In the genomic region with DNA sequence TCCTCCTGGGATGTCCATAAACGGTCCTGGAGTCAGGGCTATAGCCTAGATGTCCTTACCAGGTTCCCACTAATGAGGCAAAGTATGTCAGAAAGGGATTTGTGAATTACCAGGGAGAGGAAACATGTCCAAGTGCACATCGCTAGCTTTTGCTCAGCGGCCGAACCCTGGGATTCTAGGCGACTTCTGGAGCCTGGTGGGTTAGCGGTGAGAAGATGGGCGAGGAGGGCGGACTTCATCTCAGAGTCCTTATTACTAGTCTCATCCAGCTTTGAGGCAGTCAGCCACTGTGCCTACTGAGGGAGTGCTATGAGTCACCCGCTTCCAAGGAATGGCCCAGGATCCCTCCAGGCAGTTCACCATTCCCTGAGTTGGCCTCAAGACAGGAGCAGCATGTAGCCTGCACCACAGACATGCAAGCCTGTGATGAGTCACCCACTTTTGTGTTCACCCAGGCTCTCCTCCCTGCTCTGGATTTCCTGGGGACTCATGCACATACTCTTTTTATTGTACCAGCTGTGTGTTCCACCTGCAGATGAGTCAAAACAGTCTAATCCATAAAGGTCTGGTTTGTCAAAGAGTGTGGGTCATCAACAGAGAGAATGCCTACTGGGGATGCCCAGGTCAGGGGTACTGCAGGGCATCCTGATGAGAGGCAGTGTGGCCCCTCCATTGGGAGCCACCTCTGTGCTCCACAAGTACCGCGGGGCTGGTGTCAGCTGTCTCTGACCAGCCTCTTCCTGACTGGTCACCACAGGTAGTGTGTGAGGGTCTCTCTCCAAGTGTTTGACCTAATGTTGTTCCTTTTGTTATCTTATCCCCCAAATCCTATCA, we compare ENCODE assay signal across 8 cellular contexts. TPM values are rescaled to one million over a fixed set of nuclear protein-coding genes. Genes with fewer than 3 reads are reported as not detected.
DNase-seq lines count a peak whose midpoint lies in the region; ATAC-seq and TF ChIP-seq lines count a peak whose summit lies in the region.

No MANE protein-coding gene starts in this region.

- no peaks in the 10 kb centered on the region for H3K36me3 ChIP-seq in mesodermal cell (ENCODE audit: control insufficient read depth, insufficient read depth, low read length)

- no peak overlapping the region for H3K4me3 ChIP-seq in astrocyte of the spinal cord (ENCODE audit: low read depth, low read length)
- H3K4me3 ChIP-seq in mesodermal cell (ENCODE audit: extremely low read depth, insufficient read depth, low read length, poor library complexity, severe bottlenecking) = no peak overlapping the region

- ATAC-seq in HG02588 (IDR thresholded peaks at IDR 0.05; ENCODE audit: unreplicated experiment) = no peak

- no peak for TF ChIP-seq CTCF in astrocyte of the spinal cord (IDR thresholded peaks at IDR 0.05; ENCODE audit: low read depth, low read length)

- no peaks in the 10 kb centered on the region for H3K9me3 ChIP-seq in mesodermal cell (ENCODE audit: control insufficient read depth, low read length)

- in situ Hi-C loops in ACHN (cut with HindIII; ENCODE audit: low pct_ligation_motif_present, low pct_unique_long_range_greater_than_20kb, low sequenced_read_pairs) (loop anchor here (25.0 kb wide), 1 partner anchor 98 kb away; a partner anchor contains a TSS), astrocyte of the spinal cord (cut with HindIII; ENCODE audit: low sequenced_read_pairs) (no loop called here)

- H3K4me1 ChIP-seq in mesodermal cell (ENCODE audit: control insufficient read depth, insufficient read depth, low read length, poor library complexity, severe bottlenecking) = peaks cover 42% of the 10 kb centered on the region

- peak; percentile 99 for DNase-seq in ACHN
- DNase-seq in HPDE6-E6E7 (ENCODE audit: extremely low spot score) = peak; percentile 98
- peak; percentile 99 for DNase-seq in astrocyte of the spinal cord (ENCODE audit: low read depth, low spot score)
- no peak for DNase-seq in NCI-H1048 (lab: John Stamatoyannopoulos, UW)
- DNase-seq in RPMI8226 = no peak
- no peak for DNase-seq in NCI-H82 treated with DMSO at 0.1 percent for 48 hours (lab: John Stamatoyannopoulos, UW; ENCODE audit: unreplicated experiment)

- H3K27ac ChIP-seq in mesodermal cell (ENCODE audit: low read depth, low read length, severe bottlenecking) = peak overlapping the region; percentile 72

- WGBS in mesodermal cell (ENCODE audit: insufficient coverage in 2 of 2), 2 experiments = 91 to 94% methylated on average over 10 to 11 of the region's 11 CpGs

RNA-seq across cellular contexts. Expression of a gene that starts 20.2 kb away (rescaled TPM):
- 1.5 TPM for polyA plus RNA-seq in mesodermal cell (2013, experiment 1 of 2)
- 1.2 TPM for polyA plus RNA-seq in mesodermal cell (2013, experiment 2 of 2)

Comparison
In these comparisons a context has a peak if more than half of its experiments do, and no peak if none do; other contexts are left out.
1. DNase-seq: peak in ACHN (single experiment), HPDE6-E6E7 (single experiment) and astrocyte of the spinal cord (single experiment); none in NCI-H1048 (single experiment), RPMI8226 (single experiment) and NCI-H82 treated with DMSO at 0.1 percent for 48 hours (single experiment).